Comparison of ENCODE assay signal across 1 cellular context in genomic region chr14:74747237-74747636, GRCh38.
TF ChIP-seq lines count a peak whose summit lies in the region.

No MANE protein-coding gene starts in this region.

TF ChIP-seq in A549, 52 proteins besides CTCF, POLR2A, EP300 and RAD21:
- TF ChIP-seq MAZ (IDR thresholded peaks at IDR 0.05; ENCODE audit: borderline replicate concordance, low read depth, low read length) = no peak
- TF ChIP-seq HOXB5 (CRISPR knock-in tag; IDR thresholded peaks at IDR 0.05) = no peak
- TF ChIP-seq CBX8 (IDR thresholded peaks at IDR 0.05) = no peak
- TF ChIP-seq ELK1 (IDR thresholded peaks at IDR 0.05; ENCODE audit: low read depth, low read length) = no peak
- no peak for TF ChIP-seq NFE2L2 (conservative IDR thresholded peaks at IDR 0.05; ENCODE audit: low read length)
- TF ChIP-seq NR3C1 (IDR thresholded peaks at IDR 0.05) = no peak
TF ChIP-seq in A549: peak in this region for 0.
